In genomic region chr10:50322075-50322474, GRCh38 we compare ENCODE assay signal across 14 cellular contexts.
DNase-seq lines count a peak whose midpoint lies in the region; ATAC-seq and TF ChIP-seq lines count a peak whose summit lies in the region.
"Had no signal": no experiment of that assay in that cellular context is flagged by ENCODE, and none has a peak within 500 bp of the region (broad histone marks: within the 10 kb centered on the region; RNA-seq: fewer than 3 reads in every experiment).

No MANE protein-coding gene starts in this region.

- no peak overlapping the region for H2AK5ac ChIP-seq in mesendoderm (ENCODE audit: low read length)

- peaks cover 2% of the 10 kb centered on the region in 2 donors for H3K36me3 Mint-ChIP-seq in activated T-cell treated with anti-CD3 and anti-CD28 coated beads, Interleukin-2, amount 50 U/mL, for 72 hours (ENCODE audit: insufficient read depth in 2 of 2)

- no peak for ATAC-seq in HG03159 (IDR thresholded peaks at IDR 0.05; ENCODE audit: unreplicated experiment)
- ATAC-seq in activated T-cell treated with anti-CD3 and anti-CD28 coated beads, Interleukin-2, amount 50 U/mL, for 72 hours (replicated peaks in 1 of 2): no peak
- no peak for ATAC-seq in GM21381 (IDR thresholded peaks at IDR 0.05; ENCODE audit: unreplicated experiment)
- ATAC-seq: A549, left cardiac atrium had no signal

- WGBS in mesendoderm (ENCODE audit: extremely low coverage, insufficient coverage, low lambda C conversion rate): no CpG with 5 or more reads among the region's 3 CpGs

- H3K9ac ChIP-seq in mesendoderm (ENCODE audit: low read length): no peak overlapping the region

- peaks cover 2% of the 10 kb centered on the region for H3K4me1 ChIP-seq in mesendoderm (ENCODE audit: control insufficient read depth, low read depth, low read length)

- no peaks in the 10 kb centered on the region for H3K79me2 ChIP-seq in mesendoderm (ENCODE audit: control insufficient read depth, insufficient read depth, low read length)

- no peak overlapping the region for H3K4me2 ChIP-seq in mesendoderm (ENCODE audit: low read length)
- H3K4me2 ChIP-seq: A549 had no signal

- no peaks in the 10 kb centered on the region for H3K9me3 Mint-ChIP-seq in activated T-cell treated with anti-CD3 and anti-CD28 coated beads, Interleukin-2, amount 50 U/mL, for 72 hours

- H3K27me3 ChIP-seq in mesendoderm (ENCODE audit: insufficient read depth, low read length, poor library complexity): no peaks in the 10 kb centered on the region

- no peak overlapping the region for H3K4me3 Mint-ChIP-seq in activated T-cell treated with anti-CD3 and anti-CD28 coated beads, Interleukin-2, amount 50 U/mL, for 72 hours

- TF ChIP-seq CTCF in choroid plexus epithelial cell (conservative IDR thresholded peaks at IDR 0.05; ENCODE audit: low read depth, low read length): no peak

- H3K23ac ChIP-seq in mesendoderm (ENCODE audit: low read length): no peak overlapping the region

- no peaks in the 10 kb centered on the region for H3K36me3 ChIP-seq in mesendoderm (ENCODE audit: control insufficient read depth, insufficient read depth, low read length)

- H2BK15ac ChIP-seq in mesendoderm (replicated peaks; ENCODE audit: low read depth): no peak overlapping the region

- no peak overlapping the region for H3K18ac ChIP-seq in mesendoderm (ENCODE audit: low read length)

- no peak overlapping the region for H2BK120ac ChIP-seq in mesendoderm (ENCODE audit: low read depth, low read length)

- H3K79me1 ChIP-seq in mesendoderm (ENCODE audit: low read length): no peaks in the 10 kb centered on the region

- no peak overlapping the region for H2BK5ac ChIP-seq in mesendoderm (ENCODE audit: low read length)

- H3K4me1 Mint-ChIP-seq in activated T-cell treated with anti-CD3 and anti-CD28 coated beads, Interleukin-2, amount 50 U/mL, for 72 hours (ENCODE audit: low read depth): peaks cover 24% of the 10 kb centered on the region

- H3K4ac ChIP-seq in mesendoderm (ENCODE audit: low read depth, low read length): no peak overlapping the region

- DNase-seq in NCI-H2171 treated with DMSO at 0.1 percent for 48 hours (lab: John Stamatoyannopoulos, UW) (peak; percentile 1), NCI-H2171 (lab: John Stamatoyannopoulos, UW) (no peak), HT-29 (ENCODE audit: low spot score) (peak; percentile 2), choroid plexus epithelial cell (ENCODE audit: low read depth) (peak; percentile 51), mesendoderm (peak; percentile 22)
- DNase-seq in activated T-cell treated with anti-CD3 and anti-CD28 coated beads, Interleukin-2, amount 50 U/mL, for 72 hours: no peak
- DNase-seq: activated naive CD4-positive, alpha-beta T cell treated with Interleukin-2 at 50 U/mL for 16 hours; left cardiac atrium; NCI-H1930; SHP77; stimulated activated CD4-positive, alpha-beta T cell treated with anti-CD3 and anti-CD28 coated beads, Interleukin-4, amount 100 ng/mL, for 24 hours had no signal

- H3K27ac Mint-ChIP-seq in activated T-cell treated with anti-CD3 and anti-CD28 coated beads, Interleukin-2, amount 50 U/mL, for 72 hours: no peak overlapping the region

- H3K27me3 Mint-ChIP-seq in activated T-cell treated with anti-CD3 and anti-CD28 coated beads, Interleukin-2, amount 50 U/mL, for 72 hours (ENCODE audit: low read depth): no peaks in the 10 kb centered on the region

- H3K4me3 ChIP-seq in choroid plexus epithelial cell (ENCODE audit: low read depth, low read length) (no peak overlapping the region), mesendoderm (ENCODE audit: low read length) (no peak overlapping the region)
- H3K4me3 ChIP-seq: A549 had no signal

- no peak overlapping the region for H3K27ac ChIP-seq in mesendoderm (ENCODE audit: low read depth, low read length)
- H3K27ac ChIP-seq: A549 had no signal

- H4K8ac ChIP-seq in mesendoderm (ENCODE audit: low read depth, low read length): no peak overlapping the region

- H3K56ac ChIP-seq in mesendoderm (ENCODE audit: low read length): no peak overlapping the region

- no peak overlapping the region for H4K5ac ChIP-seq in mesendoderm (ENCODE audit: low read length)

Comparison
In these comparisons a context has a peak if more than half of its experiments do, and no peak if none do; other contexts are left out.
1. DNase-seq: peak in NCI-H2171 treated with DMSO at 0.1 percent for 48 hours (single experiment), HT-29 (single experiment), choroid plexus epithelial cell (single experiment) and mesendoderm (single experiment); none in NCI-H2171 (single experiment) and activated T-cell treated with anti-CD3 and anti-CD28 coated beads, Interleukin-2, amount 50 U/mL, for 72 hours (0 of 2).